In genomic region chr11:78349614-78350013, GRCh38 we compare ENCODE assay signal across 10 cellular contexts.
DNase-seq lines count a peak whose midpoint lies in the region; TF ChIP-seq lines count a peak whose summit lies in the region.
"Had no signal": no experiment of that assay in that cellular context is flagged by ENCODE, and none has a peak within 500 bp of the region (broad histone marks: within the 10 kb centered on the region; RNA-seq: fewer than 3 reads in every experiment).

No MANE protein-coding gene starts in this region.

- TF ChIP-seq POLR2A in NB4 (IDR thresholded peaks at IDR 0.05; ENCODE audit: extremely low read depth, insufficient read length): no peak

- POLR2A ChIA-PET in AG04450 (lab: Yijun Ruan, JAX): no interaction called here

- H3K27me3 ChIP-seq in AG04450 (ENCODE audit: control insufficient read depth, insufficient read depth, low read length) (no peaks in the 10 kb centered on the region), fibroblast of lung (ENCODE audit: control insufficient read depth, insufficient read depth, low read length) (no peaks in the 10 kb centered on the region)

- H3K9me3 ChIP-seq in AG04450 (ENCODE audit: control insufficient read depth, insufficient read depth, low read length) (no peaks in the 10 kb centered on the region), fibroblast of lung (ENCODE audit: control insufficient read depth, insufficient read depth, low read depth, low read length) (no peaks in the 10 kb centered on the region)

- DNase-seq in AG04450 (ENCODE audit: low read depth, low spot score): no peak
- no peak for DNase-seq in NB4 (ENCODE audit: low read depth)
- peak; percentile 10 to 42 for DNase-seq in fibroblast of lung (ENCODE audit: low read depth in 2 of 2)
- DNase-seq in osteocyte (ENCODE audit: extremely low spot score, unreplicated experiment): no peak
- no peak for DNase-seq in ecto neural progenitor cell (ENCODE audit: low spot score)
- no peak for DNase-seq in LoVo (ENCODE audit: low spot score)
- no peak for DNase-seq in DMS 273 (lab: John Stamatoyannopoulos, UW; ENCODE audit: unreplicated experiment)
- DNase-seq in central memory CD4-positive, alpha-beta T cell: no peak
- DNase-seq: activated CD4-positive, alpha-beta T cell treated with anti-CD3 and anti-CD28 coated beads for 4 hours; glutamatergic neuron had no signal

- TF ChIP-seq CTCF in AG04450 (IDR thresholded peaks at IDR 0.05; ENCODE audit: low read depth, low read length): no peak
- TF ChIP-seq CTCF in NB4 (IDR thresholded peaks at IDR 0.05; ENCODE audit: low read depth, low read length): no peak
- TF ChIP-seq CTCF in fibroblast of lung (conservative IDR thresholded peaks at IDR 0.05 in 1 of 2, IDR thresholded peaks at IDR 0.05 in 1 of 2; ENCODE audit: low read depth in 1 of 2, low read length in 2 of 2): no peak
- TF ChIP-seq CTCF in osteocyte (IDR thresholded peaks at IDR 0.05): no peak

- H3K4me1 Mint-ChIP-seq in osteocyte (ENCODE audit: unreplicated experiment): peaks cover 38% of the 10 kb centered on the region

- H3K9me3 Mint-ChIP-seq in osteocyte (ENCODE audit: unreplicated experiment): no peaks in the 10 kb centered on the region

- H3K4me3 Mint-ChIP-seq in osteocyte (ENCODE audit: unreplicated experiment): peak overlapping the region; percentile 55

- H3K4me3 ChIP-seq in AG04450 (ENCODE audit: low read depth, low read length) (no peak overlapping the region; the same call in 1 of the 2 replicates), NB4 (ENCODE audit: low read depth, low read length) (peak overlapping the region; percentile 62), fibroblast of lung (replicated peaks in 1 of 4; ENCODE audit: control extremely low read depth in 1 of 4, insufficient read depth in 1 of 4, low read depth in 3 of 4, low read length in 4 of 4) (peak overlapping the region; percentile 4 to 38 (median 28))

- no peaks in the 10 kb centered on the region for H3K36me3 ChIP-seq in fibroblast of lung (ENCODE audit: control insufficient read depth, insufficient read depth, low read length)

- H3K27ac Mint-ChIP-seq in osteocyte (ENCODE audit: unreplicated experiment): peak overlapping the region; percentile 88

- H3K79me2 ChIP-seq in fibroblast of lung (ENCODE audit: control insufficient read depth, insufficient read depth, low read length): peaks cover 5% of the 10 kb centered on the region

- H2AFZ ChIP-seq in fibroblast of lung (ENCODE audit: low read length): peak overlapping the region; percentile 5

- no peak overlapping the region for H3K9ac ChIP-seq in fibroblast of lung (ENCODE audit: insufficient read depth, low read length)

- no peaks in the 10 kb centered on the region for H4K20me1 ChIP-seq in fibroblast of lung (ENCODE audit: control insufficient read depth, extremely low read depth, insufficient read depth, low read length)

- no peaks in the 10 kb centered on the region for H3K27me3 Mint-ChIP-seq in osteocyte (ENCODE audit: unreplicated experiment)

- H3K4me2 ChIP-seq in fibroblast of lung (ENCODE audit: extremely low read depth, insufficient read depth, low read length): peak overlapping the region; percentile 96

- CTCF ChIA-PET in AG04450 (lab: Charles Lee): interaction anchor here (1.0 kb wide), 1 partner anchor 215 kb away, joined by 3 read pairs; no protein-coding TSS in a partner anchor

- H3K36me3 Mint-ChIP-seq in osteocyte (ENCODE audit: unreplicated experiment): no peaks in the 10 kb centered on the region

- H3K4me1 ChIP-seq in fibroblast of lung (ENCODE audit: control insufficient read depth, extremely low read depth, insufficient read depth, low read length): peaks cover 19% of the 10 kb centered on the region

- H3K27ac ChIP-seq in AG04450 (ENCODE audit: low read depth, low read length) (peak overlapping the region; percentile 66), fibroblast of lung (ENCODE audit: insufficient read depth, low read length) (peak overlapping the region; percentile 67)

Comparison
In these comparisons a context has a peak if more than half of its experiments do, and no peak if none do; other contexts are left out.
1. DNase-seq: peak in fibroblast of lung (2 of 2); none in AG04450 (single experiment), NB4 (single experiment), osteocyte (single experiment), ecto neural progenitor cell (single experiment), LoVo (single experiment), DMS 273 (single experiment) and central memory CD4-positive, alpha-beta T cell (single experiment).